ENCODE assay signal across 14 cellular contexts in genomic region chr7:130772456-130772855, GRCh38. TPM values are rescaled to one million over a fixed set of nuclear protein-coding genes. Genes with fewer than 3 reads are reported as not detected.
"Had no signal": no experiment of that assay in that cellular context is flagged by ENCODE, and none has a peak within 500 bp of the region (broad histone marks: within the 10 kb centered on the region; RNA-seq: fewer than 3 reads in every experiment).

No MANE protein-coding gene starts in this region.

RNA-seq across cellular contexts. Expression of gene KLF14, which starts 38.4 kb away (rescaled TPM):
- total RNA-seq: kidney; kidney epithelial cell; left cardiac atrium; left colon; left lobe of liver; lower lobe of right lung; lung microvascular endothelial cell; mammary epithelial cell; mucosa of gallbladder; myocyte; naive thymus-derived CD8-positive, alpha-beta T cell had no signal
- polyA plus RNA-seq: immature natural killer cell; liver; mammary epithelial cell; naive thymus-derived CD4-positive, alpha-beta T cell; naive thymus-derived CD8-positive, alpha-beta T cell had no signal
